ENCODE assay signal across 8 cellular contexts in genomic region chr17:59892849-59893616, GRCh38. TPM values are rescaled to one million over a fixed set of nuclear protein-coding genes. Genes with fewer than 3 reads are reported as not detected.
DNase-seq lines count a peak whose midpoint lies in the region; ATAC-seq and TF ChIP-seq lines count a peak whose summit lies in the region.

Gene RPS6KB1 (plus strand): TSS chr17:59893121. CDS start chr17:59893185, 64 bp downstream.
Gene TUBD1 (minus strand): TSS chr17:59892943. CDS start chr17:59891002, 1,941 bp downstream.

- H3K27me3 ChIP-seq in mucosa of rectum (ENCODE audit: control insufficient read depth in 2 of 2, insufficient read depth in 2 of 2, low read length in 2 of 2): no peaks in the 10 kb centered on the region

- TF ChIP-seq POLR2A in erythroblast (IDR thresholded peaks at IDR 0.05; ENCODE audit: low read length): peak; percentile 98

- peak within 1 kb of the TSS; percentile 74 to 86 for H3K27ac ChIP-seq in mucosa of rectum (ENCODE audit: low read depth in 2 of 2, low read length in 2 of 2)

- H3K9ac ChIP-seq in mucosa of rectum (ENCODE audit: low read depth in 1 of 2, low read length in 2 of 2): peak within 1 kb of the TSS; percentile 87 to 93

- no peaks in the 10 kb centered on the region for H3K9me3 Mint-ChIP-seq in activated T-cell treated with anti-CD3 and anti-CD28 coated beads, Interleukin-2, amount 50 U/mL, for 4 hours

- in situ Hi-C loops in KBM-7 (cut with MboI; ENCODE audit: low pct_unique_long_range_greater_than_20kb, low sequenced_read_pairs): no loop called here

- ATAC-seq in GM21619 (IDR thresholded peaks at IDR 0.05; ENCODE audit: unreplicated experiment): peak; percentile 87
- peak; percentile 96 for ATAC-seq in activated T-cell treated with anti-CD3 and anti-CD28 coated beads, Interleukin-2, amount 50 U/mL, for 4 hours

- H3K36me3 ChIP-seq in mucosa of rectum (ENCODE audit: control insufficient read depth in 2 of 2, insufficient read depth in 2 of 2, low read length in 2 of 2): peaks cover 0 to 6% of the 10 kb centered on the region in 2 donors

- peaks cover 12% of the 10 kb centered on the region for H3K36me3 Mint-ChIP-seq in activated T-cell treated with anti-CD3 and anti-CD28 coated beads, Interleukin-2, amount 50 U/mL, for 4 hours (ENCODE audit: insufficient read depth)

- peak within 1 kb of the TSS; percentile 98 for H3K4me3 Mint-ChIP-seq in activated T-cell treated with anti-CD3 and anti-CD28 coated beads, Interleukin-2, amount 50 U/mL, for 4 hours

- peaks cover 50% of the 10 kb centered on the region for H3K4me1 Mint-ChIP-seq in activated T-cell treated with anti-CD3 and anti-CD28 coated beads, Interleukin-2, amount 50 U/mL, for 4 hours (ENCODE audit: low read depth)

- peak within 1 kb of the TSS; percentile 81 to 95 for H3K4me3 ChIP-seq in mucosa of rectum (ENCODE audit: low read length in 2 of 2)

- DNase-seq in DMS153 (lab: John Stamatoyannopoulos, UW) (peak; percentile 97), KBM-7 (peak; percentile 98), erythroblast (lab: John Stamatoyannopoulos, UW) (peak; percentile 99)
- DNase-seq in activated T-cell treated with anti-CD3 and anti-CD28 coated beads, Interleukin-2, amount 50 U/mL, for 4 hours: peak; percentile 95
- DNase-seq in stimulated activated CD8-positive, alpha-beta memory T cell treated with anti-CD3 and anti-CD28 coated beads, Interleukin-4, amount 100 ng/mL, for 48 hours: peak; percentile 97

- H3K27me3 Mint-ChIP-seq in activated T-cell treated with anti-CD3 and anti-CD28 coated beads, Interleukin-2, amount 50 U/mL, for 4 hours (ENCODE audit: low read depth): no peaks in the 10 kb centered on the region

- no peaks in the 10 kb centered on the region for H3K9me3 ChIP-seq in mucosa of rectum (ENCODE audit: control insufficient read depth in 2 of 2, low read length in 2 of 2)

- H3K4me1 ChIP-seq in mucosa of rectum (ENCODE audit: control insufficient read depth in 2 of 2, insufficient read depth in 2 of 2, low read length in 2 of 2): peaks cover 9 to 14% of the 10 kb centered on the region in 2 donors

TF ChIP-seq in PFSK-1, 5 proteins besides CTCF, POLR2A, EP300 and RAD21:
- TF ChIP-seq FOXP2 (optimal IDR thresholded peaks at IDR 0.05; ENCODE audit: borderline replicate concordance, extremely low read depth, extremely low read length, insufficient read depth) (peak; percentile 77), POLR2AphosphoS5 (IDR thresholded peaks at IDR 0.05; ENCODE audit: low read depth, low read length) (peak; percentile 90), SIN3A (IDR thresholded peaks at IDR 0.05; ENCODE audit: borderline replicate concordance, insufficient read depth, low read length) (no peak), TAF1 (IDR thresholded peaks at IDR 0.05; ENCODE audit: borderline replicate concordance, insufficient read depth, low read length) (peak; percentile 93)
- TF ChIP-seq, protein P1, sequence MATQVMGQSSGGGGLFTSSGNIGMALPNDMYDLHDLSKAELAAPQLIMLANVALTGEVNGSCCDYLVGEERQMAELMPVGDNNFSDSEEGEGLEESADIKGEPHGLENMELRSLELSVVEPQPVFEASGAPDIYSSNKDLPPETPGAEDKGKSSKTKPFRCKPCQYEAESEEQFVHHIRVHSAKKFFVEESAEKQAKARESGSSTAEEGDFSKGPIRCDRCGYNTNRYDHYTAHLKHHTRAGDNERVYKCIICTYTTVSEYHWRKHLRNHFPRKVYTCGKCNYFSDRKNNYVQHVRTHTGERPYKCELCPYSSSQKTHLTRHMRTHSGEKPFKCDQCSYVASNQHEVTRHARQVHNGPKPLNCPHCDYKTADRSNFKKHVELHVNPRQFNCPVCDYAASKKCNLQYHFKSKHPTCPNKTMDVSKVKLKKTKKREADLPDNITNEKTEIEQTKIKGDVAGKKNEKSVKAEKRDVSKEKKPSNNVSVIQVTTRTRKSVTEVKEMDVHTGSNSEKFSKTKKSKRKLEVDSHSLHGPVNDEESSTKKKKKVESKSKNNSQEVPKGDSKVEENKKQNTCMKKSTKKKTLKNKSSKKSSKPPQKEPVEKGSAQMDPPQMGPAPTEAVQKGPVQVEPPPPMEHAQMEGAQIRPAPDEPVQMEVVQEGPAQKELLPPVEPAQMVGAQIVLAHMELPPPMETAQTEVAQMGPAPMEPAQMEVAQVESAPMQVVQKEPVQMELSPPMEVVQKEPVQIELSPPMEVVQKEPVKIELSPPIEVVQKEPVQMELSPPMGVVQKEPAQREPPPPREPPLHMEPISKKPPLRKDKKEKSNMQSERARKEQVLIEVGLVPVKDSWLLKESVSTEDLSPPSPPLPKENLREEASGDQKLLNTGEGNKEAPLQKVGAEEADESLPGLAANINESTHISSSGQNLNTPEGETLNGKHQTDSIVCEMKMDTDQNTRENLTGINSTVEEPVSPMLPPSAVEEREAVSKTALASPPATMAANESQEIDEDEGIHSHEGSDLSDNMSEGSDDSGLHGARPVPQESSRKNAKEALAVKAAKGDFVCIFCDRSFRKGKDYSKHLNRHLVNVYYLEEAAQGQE (IDR thresholded peaks at IDR 0.05; ENCODE audit: insufficient read depth in 1 of 2, low read depth in 2 of 2, low read length in 2 of 2): peak; percentile 32 to 38; a peak in 1 of 4 replicates
TF ChIP-seq in PFSK-1: peak in this region for 4.

RNA-seq across cellular contexts. Expression of gene RPS6KB1, which starts in this region (rescaled TPM):
- 29.6 TPM for polyA plus RNA-seq in PFSK-1 (2012; ENCODE audit: insufficient read length, low read depth)
- 10 to 100 TPM; 45.3 to 50.1 (median 49.6) TPM for total RNA-seq in activated T-cell treated with anti-CD3 and anti-CD28 coated beads, Interleukin-2, amount 50 U/mL, for 4 hours

RNA-seq across cellular contexts. Expression of gene TUBD1, which starts in this region (rescaled TPM):
- polyA plus RNA-seq in PFSK-1 (2012; ENCODE audit: insufficient read length, low read depth): 5.3 TPM
- total RNA-seq in activated T-cell treated with anti-CD3 and anti-CD28 coated beads, Interleukin-2, amount 50 U/mL, for 4 hours: 1 to 10 TPM; 6.5 to 9.6 (median 8.0) TPM

Comparison
In these comparisons a context has a peak if more than half of its experiments do, and no peak if none do; other contexts are left out.
1. Peak in every context shown above with its lines: DNase-seq, ATAC-seq, H3K4me3 ChIP-seq and H3K27ac ChIP-seq.